ENCODE assay signal across 21 cellular contexts in the genomic region with DNA sequence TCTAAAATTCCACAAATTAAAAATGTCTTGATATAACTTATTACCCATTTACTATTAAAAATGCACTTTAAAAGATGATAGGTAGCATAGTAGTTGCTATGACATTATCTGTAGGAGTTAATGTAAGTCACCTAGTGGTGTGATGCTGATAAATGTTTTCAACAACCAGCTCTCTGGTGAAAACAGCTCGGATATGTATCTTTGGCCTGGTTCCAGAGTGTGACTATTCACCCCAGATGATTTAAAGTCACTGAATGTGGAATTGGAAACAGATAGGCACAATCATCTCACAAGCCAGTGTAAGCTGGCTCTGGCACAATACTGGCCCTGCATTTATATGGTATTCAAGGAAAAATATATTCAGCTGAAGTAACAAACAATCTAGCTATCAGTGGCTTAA. TPM values are rescaled to one million over a fixed set of nuclear protein-coding genes. Genes with fewer than 3 reads are reported as not detected.
A peak's percentile ranks its signal among the peaks of the same experiment; 100 is the strongest.
DNase-seq lines count a peak whose midpoint lies in the region; ATAC-seq and TF ChIP-seq lines count a peak whose summit lies in the region.
"Had no signal": no experiment of that assay in that cellular context is flagged by ENCODE, and none has a peak within 500 bp of the region (broad histone marks: within the 10 kb centered on the region; RNA-seq: fewer than 3 reads in every experiment).

No MANE protein-coding gene starts in this region.

- peak overlapping the region; percentile 53; the same call in 1 of the 2 replicates for H2AFZ ChIP-seq in SK-N-SH (ENCODE audit: low read depth)

- POLR2A ChIA-PET in SK-N-SH (lab: Yijun Ruan, JAX), result interaction anchor here (0.5 kb wide), 1 partner anchor 758 kb away, joined by 3 read pairs; no protein-coding TSS in a partner anchor

- H3K36me3 ChIP-seq in SK-N-SH (replicated peaks in 1 of 2; ENCODE audit: control insufficient read depth in 1 of 2, insufficient read depth in 2 of 2, low read length in 1 of 2), result no peaks in the 10 kb centered on the region
- H3K36me3 ChIP-seq: gastrocnemius medialis, sigmoid colon had no signal

- no peaks in the 10 kb centered on the region for H3F3A ChIP-seq in SK-N-SH (replicated peaks; ENCODE audit: insufficient read depth)

- ATAC-seq in GM21529 (IDR thresholded peaks at IDR 0.05; ENCODE audit: unreplicated experiment) (no peak), GM19463 (IDR thresholded peaks at IDR 0.05; ENCODE audit: unreplicated experiment) (no peak), Right ventricle myocardium inferior (no peak)
- ATAC-seq: activated CD4-positive, alpha-beta T cell treated with anti-CD3 and anti-CD28 coated beads for 36 hours; gastrocnemius medialis; left cardiac atrium; naive thymus-derived CD8-positive, alpha-beta T cell had no signal

- H4K20me1 ChIP-seq in SK-N-SH (ENCODE audit: insufficient read depth), result no peaks in the 10 kb centered on the region

- CTCF ChIA-PET in SK-N-SH (lab: Yijun Ruan, JAX), result interaction anchor here (1.0 to 2.5 kb wide), 8 partner anchors 8 to 74 kb away, joined by 3 to 10 read pairs (median 4); no protein-coding TSS in a partner anchor

- H3K4me3 ChIP-seq in SK-N-SH (ENCODE audit: low read depth in 2 of 2, low read length in 1 of 2), result no peak overlapping the region
- H3K4me3 ChIP-seq: gastrocnemius medialis, sigmoid colon had no signal

- H3K79me2 ChIP-seq in SK-N-SH (ENCODE audit: insufficient read depth), result no peaks in the 10 kb centered on the region

- no peak overlapping the region for H3K9ac ChIP-seq in SK-N-SH

- H3K9me2 ChIP-seq in SK-N-SH, result no peaks in the 10 kb centered on the region

- intact Hi-C loops in Right ventricle myocardium inferior (cut with DNase I), result no loop called here

- peak; percentile 27 for TF ChIP-seq CTCF in SK-N-SH (IDR thresholded peaks at IDR 0.05)

- DNase-seq in NCI-H1105 treated with DMSO at 0.1 percent for 48 hours (lab: John Stamatoyannopoulos, UW), result peak; percentile 7
- DNase-seq in NCI-H1105 (lab: John Stamatoyannopoulos, UW), result no peak
- DNase-seq in SK-N-SH, result peak; percentile 52
- DNase-seq in erythroblast (lab: John Stamatoyannopoulos, UW), result peak; percentile 71 to 88
- peak; percentile 48 for DNase-seq in stromal cell of bone marrow (ENCODE audit: low read depth)
- DNase-seq in Right ventricle myocardium inferior (ENCODE audit: missing footprints), result no peak
- DNase-seq: activated CD4-positive, alpha-beta T cell treated with anti-CD3 and anti-CD28 coated beads for 36 hours; Calu3; caudate nucleus; gastrocnemius medialis; left cardiac atrium; naive thymus-derived CD8-positive, alpha-beta T cell; NCI-H748 treated with DMSO at 0.1 percent for 48 hours; sigmoid colon had no signal

- peak overlapping the region in 1 of 2 experiments; percentile 47; a peak in 2 of 4 replicates for H3K27ac ChIP-seq in SK-N-SH (ENCODE audit: low read depth in 2 of 2, low read length in 1 of 2)
- H3K27ac ChIP-seq: 22Rv1, gastrocnemius medialis, HL-60, sigmoid colon had no signal

- no peak overlapping the region for H3K4me2 ChIP-seq in SK-N-SH

- TF ChIP-seq EP300 in SK-N-SH (IDR thresholded peaks at IDR 0.05; ENCODE audit: borderline replicate concordance in 1 of 2, low read depth in 1 of 2, low read length in 1 of 2), result peak in 1 of 2 experiments; percentile 81; a peak in 2 of 4 replicates

- no peak for TF ChIP-seq POLR2A in erythroblast (IDR thresholded peaks at IDR 0.05; ENCODE audit: low read length)

- H3K4me1 ChIP-seq in SK-N-SH (ENCODE audit: control insufficient read depth in 1 of 2, insufficient read depth in 2 of 2, low read depth in 1 of 2, low read length in 1 of 2), result peaks cover 0 to 4% of the 10 kb centered on the region in 2 experiments; a peak in 2 of 4 replicates
- H3K4me1 ChIP-seq: sigmoid colon had no signal

- no peaks in the 10 kb centered on the region for H3K27me3 ChIP-seq in SK-N-SH (ENCODE audit: insufficient read depth)
- H3K27me3 ChIP-seq: gastrocnemius medialis, sigmoid colon had no signal

- H3K9me3 ChIP-seq in SK-N-SH, result no peaks in the 10 kb centered on the region
- H3K9me3 ChIP-seq: gastrocnemius medialis, sigmoid colon had no signal

- WGBS in SK-N-SH (ENCODE audit: low lambda C conversion rate), result 0% methylated on average over 1 of the region's 1 CpG

- no peak; the same call in 1 of the 2 replicates for TF ChIP-seq RAD21 in SK-N-SH (IDR thresholded peaks at IDR 0.05; ENCODE audit: low read length)

TF ChIP-seq in SK-N-SH, 30 proteins besides CTCF, POLR2A, EP300 and RAD21:
- TF ChIP-seq NFIC (IDR thresholded peaks at IDR 0.05; ENCODE audit: borderline replicate concordance) (peak; percentile 69), CHD2 (IDR thresholded peaks at IDR 0.05; ENCODE audit: low read length, partially characterized antibody) (peak; percentile 66), MEF2A (IDR thresholded peaks at IDR 0.05; ENCODE audit: borderline replicate concordance, low read depth) (no peak), RCOR1 (IDR thresholded peaks at IDR 0.05; ENCODE audit: low read length) (peak; percentile 53; the same call in 1 of the 2 replicates), YY1 (IDR thresholded peaks at IDR 0.05; ENCODE audit: low read depth) (no peak), FOXJ3 (CRISPR knock-in tag; IDR thresholded peaks at IDR 0.05) (peak; percentile 81), TCF12 (IDR thresholded peaks at IDR 0.05) (peak; percentile 66), JUND (IDR thresholded peaks at IDR 0.05) (0 out of 2 replicates have a peak, but pooled peaks have one; percentile 6), GATA2 (CRISPR knock-in tag; IDR thresholded peaks at IDR 0.05) (peak; percentile 87)
- TF ChIP-seq, protein P1, sequence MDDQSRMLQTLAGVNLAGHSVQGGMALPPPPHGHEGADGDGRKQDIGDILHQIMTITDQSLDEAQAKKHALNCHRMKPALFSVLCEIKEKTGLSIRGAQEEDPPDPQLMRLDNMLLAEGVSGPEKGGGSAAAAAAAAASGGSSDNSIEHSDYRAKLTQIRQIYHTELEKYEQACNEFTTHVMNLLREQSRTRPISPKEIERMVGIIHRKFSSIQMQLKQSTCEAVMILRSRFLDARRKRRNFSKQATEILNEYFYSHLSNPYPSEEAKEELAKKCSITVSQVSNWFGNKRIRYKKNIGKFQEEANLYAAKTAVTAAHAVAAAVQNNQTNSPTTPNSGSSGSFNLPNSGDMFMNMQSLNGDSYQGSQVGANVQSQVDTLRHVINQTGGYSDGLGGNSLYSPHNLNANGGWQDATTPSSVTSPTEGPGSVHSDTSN (IDR thresholded peaks at IDR 0.05), result peak; percentile 74
TF ChIP-seq in SK-N-SH: peak in this region for 8.

RNA-seq across cellular contexts. Expression of a gene that starts 9.2 kb away (rescaled TPM):
- not detected in 2 replicates for polyA plus RNA-seq in SK-N-SH (2012; rRNA removed)
- polyA plus RNA-seq in SK-N-SH (2012; cell fraction: cytosol; rRNA removed), result not detected in 2 replicates
- polyA plus RNA-seq in SK-N-SH (2012; cell fraction: nucleus; rRNA removed), result not detected in 2 replicates
- total RNA-seq in Right ventricle myocardium inferior, result not detected
- total RNA-seq: activated CD4-positive, alpha-beta T cell treated with anti-CD3 and anti-CD28 coated beads for 36 hours; activated T-helper 1 cell treated with anti-CD3 and anti-CD28 coated beads, Interleukin-12 subunit alpha, Interleukin-12 subunit beta, Interleukin-2, Interleukin-4 antibody, amounts not matched to agents 30 ng/mL and 10 ng/mL and 1 ng/mL, durations not matched to agents 14 hours and 24 hours and 36 hours; Calu3; gastrocnemius medialis; H1; left cardiac atrium; naive thymus-derived CD8-positive, alpha-beta T cell; sigmoid colon had no signal
- polyA plus RNA-seq: H1; naive thymus-derived CD8-positive, alpha-beta T cell; thymus had no signal

RNA-seq across cellular contexts. Expression of a gene that starts 31.0 kb away (rescaled TPM):
- polyA plus RNA-seq in SK-N-SH (2012; rRNA removed), result 6.9 and 8.8 TPM in 2 replicates
- polyA plus RNA-seq in SK-N-SH (2012; cell fraction: cytosol; rRNA removed), result 8.6 and 10.0 TPM in 2 replicates
- polyA plus RNA-seq in SK-N-SH (2012; cell fraction: nucleus; rRNA removed), result 3.4 and 8.3 TPM in 2 replicates
- 23.5 TPM for total RNA-seq in Right ventricle myocardium inferior

Comparison
In these comparisons a context has a peak if more than half of its experiments do, and no peak if none do; other contexts are left out.
1. DNase-seq: peak in NCI-H1105 treated with DMSO at 0.1 percent for 48 hours (single experiment), SK-N-SH (single experiment), erythroblast (2 of 2) and stromal cell of bone marrow (single experiment); none in NCI-H1105 (single experiment) and Right ventricle myocardium inferior (single experiment).